In genomic region chr9:13770956-13771355, GRCh38 we compare ENCODE assay signal across 19 cellular contexts.
"Had no signal": no experiment of that assay in that cellular context is flagged by ENCODE, and none has a peak within 500 bp of the region (broad histone marks: within the 10 kb centered on the region; RNA-seq: fewer than 3 reads in every experiment).

No MANE protein-coding gene starts in this region.

- H3K4me3 ChIP-seq: left ventricle myocardium inferior, spleen, thoracic aorta, vagina had no signal

- H3K4me1 ChIP-seq: left ventricle myocardium inferior, spleen, vagina had no signal

- H3K36me3 ChIP-seq: left ventricle myocardium inferior, spleen, thoracic aorta, vagina had no signal

- H3K27me3 ChIP-seq: spleen, vagina had no signal

- DNase-seq: activated CD4-positive, alpha-beta T cell treated with anti-CD3 and anti-CD28 coated beads for 4 hours; activated CD4-positive, alpha-beta T cell treated with anti-CD3 and anti-CD28 coated beads, Interleukin-2, amount 50 U/mL, for 48 hours; activated CD4-positive, CD25-positive, alpha-beta regulatory T cell; activated CD8-positive, alpha-beta memory T cell treated with anti-CD3 and anti-CD28 coated beads, Interleukin-2, amount 50 U/mL, for 48 hours; activated naive CD4-positive, alpha-beta T cell treated with Interleukin-2 at 50 U/mL for 16 hours; activated naive CD8-positive, alpha-beta T cell treated with anti-CD3 and anti-CD28 coated beads for 36 hours; activated T-cell treated with anti-CD3 and anti-CD28 coated beads, Interleukin-2, amount 50 U/mL, for 4 hours; central memory CD4-positive, alpha-beta T cell; effector memory CD4-positive, alpha-beta T cell; head of caudate nucleus; hypothalamus; left ventricle myocardium inferior; naive thymus-derived CD4-positive, alpha-beta T cell; retina; spleen; stimulated activated CD4-positive, alpha-beta T cell treated with anti-CD3 and anti-CD28 coated beads, Interleukin-4, amount 100 ng/mL, for 24 hours; stimulated activated naive CD4-positive, alpha-beta T cell treated with Interleukin-2 at 50 U/mL for 16 hours had no signal

- H3K9me3 ChIP-seq: left ventricle myocardium inferior, spleen, thoracic aorta, vagina had no signal

- H3K27ac ChIP-seq: left ventricle myocardium inferior, spleen, thoracic aorta, vagina had no signal
